Comparison of ENCODE assay signal across 20 cellular contexts in the genomic region with DNA sequence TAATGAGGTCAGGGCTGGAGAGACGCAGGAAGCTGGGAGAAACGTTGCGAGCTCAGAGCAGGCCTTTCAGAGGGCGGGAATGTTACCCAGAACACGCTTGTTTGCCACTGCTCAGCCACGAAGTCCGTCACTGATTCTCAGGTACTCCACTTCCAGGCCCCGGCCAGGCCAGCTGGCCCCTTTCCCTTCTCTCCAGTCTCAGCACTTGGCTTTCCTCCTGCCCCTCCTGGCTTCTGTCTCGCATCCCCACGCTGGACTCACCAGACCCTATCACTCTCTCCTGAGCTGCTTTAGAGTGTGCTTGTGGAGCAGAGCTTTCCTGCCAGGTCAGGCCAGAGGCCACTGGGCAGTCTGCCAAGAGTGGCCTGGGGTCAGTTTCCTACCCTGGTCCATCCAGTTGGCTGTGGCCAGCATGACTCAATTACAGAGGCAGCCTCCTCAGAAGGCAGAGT.
DNase-seq lines count a peak whose midpoint lies in the region; ATAC-seq and TF ChIP-seq lines count a peak whose summit lies in the region.
"Had no signal": no experiment of that assay in that cellular context is flagged by ENCODE, and none has a peak within 500 bp of the region (broad histone marks: within the 10 kb centered on the region; RNA-seq: fewer than 3 reads in every experiment).

No MANE protein-coding gene starts in this region.

- intact Hi-C loops in right lobe of liver (cut with DNase I) = no loop called here
- intact Hi-C loops in testis (cut with DNase I; ENCODE audit: low total_unique reads) = no loop called here
- intact Hi-C loops in gastrocnemius medialis (cut with DNase I; ENCODE audit: low total_unique reads) = no loop called here

- no peak overlapping the region for H3K4me3 ChIP-seq in coronary artery
- H3K4me3 ChIP-seq in right lobe of liver = no peak overlapping the region
- no peak overlapping the region for H3K4me3 ChIP-seq in testis
- H3K4me3 ChIP-seq in gastrocnemius medialis = no peak overlapping the region
- H3K4me3 ChIP-seq: left lung had no signal

- ATAC-seq in right lobe of liver = peak; percentile 71 to 79 (median 77)
- ATAC-seq in gastrocnemius medialis = no peak
- ATAC-seq: left lung had no signal

- peak; percentile 45 for DNase-seq in activated CD8-positive, alpha-beta memory T cell treated with anti-CD3 and anti-CD28 coated beads for 24 hours
- DNase-seq in activated CD8-positive, alpha-beta memory T cell treated with anti-CD3 and anti-CD28 coated beads, Interleukin-2, amount 50 U/mL, for 4 hours = no peak
- DNase-seq in coronary artery (ENCODE audit: low spot score) = peak; percentile 71
- peak in 2 of 3 donors; percentile 39 to 63 for DNase-seq in right lobe of liver
- peak; percentile 42 for DNase-seq in testis
- no peak for DNase-seq in gastrocnemius medialis
- DNase-seq in NCI-H774 (lab: John Stamatoyannopoulos, UW) = no peak
- DNase-seq in HCEC 1CT = no peak
- DNase-seq: activated CD4-positive, alpha-beta T cell treated with anti-CD3 and anti-CD28 coated beads, Interleukin-2, amount 50 U/mL, for 48 hours; activated naive CD4-positive, alpha-beta T cell treated with anti-CD3 and anti-CD28 coated beads, Interleukin-2, amount 50 U/mL, for 16 hours; activated T-cell treated with anti-CD3 and anti-CD28 coated beads, Interleukin-2, amount 50 U/mL, for 1 hour; BE2C; KG1; left lung; NCI-H2081 treated with DMSO at 0.1 percent for 48 hours; NCI-H524 treated with DMSO at 0.1 percent for 48 hours; SHP77; small intestine; stimulated activated CD4-positive, alpha-beta T cell treated with anti-CD3 and anti-CD28 coated beads, Interleukin-4, amount 100 ng/mL, for 4 hours had no signal

- H3K4me1 ChIP-seq in right lobe of liver (no peaks in the 10 kb centered on the region), testis (peaks cover 17% of the 10 kb centered on the region), gastrocnemius medialis (no peaks in the 10 kb centered on the region)
- H3K4me1 ChIP-seq: BE2C, left lung had no signal

- TF ChIP-seq POLR2A in right lobe of liver (IDR thresholded peaks at IDR 0.05) = no peak
- no peak for TF ChIP-seq POLR2A in testis (IDR thresholded peaks at IDR 0.05)
- TF ChIP-seq POLR2A in gastrocnemius medialis (IDR thresholded peaks at IDR 0.05) = no peak

- H3K9me3 ChIP-seq in right lobe of liver = peaks cover 0 to 3% (median 0%) of the 10 kb centered on the region in 4 donors
- H3K9me3 ChIP-seq in testis = no peaks in the 10 kb centered on the region
- no peaks in the 10 kb centered on the region for H3K9me3 ChIP-seq in gastrocnemius medialis
- H3K9me3 ChIP-seq: BE2C had no signal

- H3K27ac ChIP-seq in coronary artery (no peak overlapping the region), right lobe of liver (no peak overlapping the region), testis (peak overlapping the region in 1 of 2 donors; percentile 3), gastrocnemius medialis (no peak overlapping the region)
- H3K27ac ChIP-seq: left lung, VCaP had no signal

- WGBS in right lobe of liver (ENCODE audit: insufficient coverage, low coverage, low lambda C conversion rate, missing lambda C conversion rate) = 37% methylated on average over 7 of the region's 10 CpGs
- 54 to 58% methylated on average over 10 of the region's 10 CpGs for WGBS in testis, 2 donors

- in situ Hi-C loops in gastrocnemius medialis (cut with MboI; ENCODE audit: low sequenced_read_pairs in 4 of 4) = no loop called here

- TF ChIP-seq CTCF in coronary artery (IDR thresholded peaks at IDR 0.05) = no peak
- no peak for TF ChIP-seq CTCF in right lobe of liver (IDR thresholded peaks at IDR 0.05)
- no peak for TF ChIP-seq CTCF in testis (IDR thresholded peaks at IDR 0.05)
- no peak for TF ChIP-seq CTCF in gastrocnemius medialis (IDR thresholded peaks at IDR 0.05 in 4 of 5, conservative IDR thresholded peaks at IDR 0.05 in 1 of 5)

- no peaks in the 10 kb centered on the region for H3K36me3 ChIP-seq in right lobe of liver
- no peaks in the 10 kb centered on the region for H3K36me3 ChIP-seq in testis (ENCODE audit: low read depth, missing control alignments)
- H3K36me3 ChIP-seq in gastrocnemius medialis = no peaks in the 10 kb centered on the region
- H3K36me3 ChIP-seq: BE2C, left lung had no signal

- no peaks in the 10 kb centered on the region for H3K27me3 ChIP-seq in right lobe of liver
- H3K27me3 ChIP-seq in testis = no peaks in the 10 kb centered on the region
- H3K27me3 ChIP-seq in gastrocnemius medialis = peaks cover 12 to 39% (median 19%) of the 10 kb centered on the region in 3 donors

Comparison
In these comparisons a context has a peak if more than half of its experiments do, and no peak if none do; other contexts are left out.
1. DNase-seq: peak in activated CD8-positive, alpha-beta memory T cell treated with anti-CD3 and anti-CD28 coated beads for 24 hours (single experiment), coronary artery (single experiment), right lobe of liver (2 of 3) and testis (single experiment); none in activated CD8-positive, alpha-beta memory T cell treated with anti-CD3 and anti-CD28 coated beads, Interleukin-2, amount 50 U/mL, for 4 hours (single experiment), gastrocnemius medialis (0 of 2), NCI-H774 (single experiment) and HCEC 1CT (single experiment).
2. ATAC-seq: peak in right lobe of liver (4 of 4); none in gastrocnemius medialis (0 of 2).